In genomic region chr12:18907793-18908580, GRCh38 we compare ENCODE assay signal across 25 cellular contexts.
A peak's percentile ranks its signal among the peaks of the same experiment; 100 is the strongest.
DNase-seq lines count a peak whose midpoint lies in the region; ATAC-seq and TF ChIP-seq lines count a peak whose summit lies in the region.
"Had no signal": no experiment of that assay in that cellular context is flagged by ENCODE, and none has a peak within 500 bp of the region (broad histone marks: within the 10 kb centered on the region; RNA-seq: fewer than 3 reads in every experiment).

No MANE protein-coding gene starts in this region.

- no peak for TF ChIP-seq EP300 in sigmoid colon (IDR thresholded peaks at IDR 0.05)

- peak; percentile 37 for ATAC-seq in left lung
- ATAC-seq: HCT116 had no signal

- H3K9me3 Mint-ChIP-seq in activated CD4-positive, alpha-beta T cell treated with anti-CD3 and anti-CD28 coated beads, Interleukin-2, amount 10 ng/mL, durations not matched to agents 24 days and 14 days: no peaks in the 10 kb centered on the region
- H3K9me3 Mint-ChIP-seq: activated naive CD8-positive, alpha-beta T cell treated with anti-CD3 and anti-CD28 coated beads, Interleukin-2, amount 10 ng/mL, durations not matched to agents 7 days and 5 days; central memory CD8-positive, alpha-beta T cell; type B pancreatic cell had no signal

- H3K4me1 Mint-ChIP-seq in activated CD4-positive, alpha-beta T cell treated with anti-CD3 and anti-CD28 coated beads, Interleukin-2, amount 10 ng/mL, durations not matched to agents 24 days and 14 days: no peaks in the 10 kb centered on the region
- H3K4me1 Mint-ChIP-seq: activated naive CD8-positive, alpha-beta T cell treated with anti-CD3 and anti-CD28 coated beads, Interleukin-2, amount 10 ng/mL, durations not matched to agents 7 days and 5 days; central memory CD8-positive, alpha-beta T cell had no signal

- peaks cover 0 to 9% of the 10 kb centered on the region in 2 donors for H3K9me3 ChIP-seq in left lung
- H3K9me3 ChIP-seq in sigmoid colon: peaks cover 0 to 5% (median 0%) of the 10 kb centered on the region in 4 donors
- H3K9me3 ChIP-seq: prostate gland, SK-N-SH had no signal

- TF ChIP-seq CTCF in fibroblast of mammary gland (conservative IDR thresholded peaks at IDR 0.05; ENCODE audit: control insufficient read depth, insufficient read depth, low read depth, low read length) (no peak), left lung (IDR thresholded peaks at IDR 0.05) (no peak), sigmoid colon (IDR thresholded peaks at IDR 0.05) (no peak)

- WGBS in sigmoid colon, 2 donors: 82 to 85% methylated on average over 11 of the region's 11 CpGs

- no peaks in the 10 kb centered on the region for H3K27me3 Mint-ChIP-seq in activated CD4-positive, alpha-beta T cell treated with anti-CD3 and anti-CD28 coated beads, Interleukin-2, amount 10 ng/mL, durations not matched to agents 24 days and 14 days
- H3K27me3 Mint-ChIP-seq: activated naive CD8-positive, alpha-beta T cell treated with anti-CD3 and anti-CD28 coated beads, Interleukin-2, amount 10 ng/mL, durations not matched to agents 7 days and 5 days; central memory CD8-positive, alpha-beta T cell; type B pancreatic cell had no signal

- no peaks in the 10 kb centered on the region for H3K36me3 Mint-ChIP-seq in activated CD4-positive, alpha-beta T cell treated with anti-CD3 and anti-CD28 coated beads, Interleukin-2, amount 10 ng/mL, durations not matched to agents 24 days and 14 days (ENCODE audit: low read depth)
- H3K36me3 Mint-ChIP-seq: activated naive CD8-positive, alpha-beta T cell treated with anti-CD3 and anti-CD28 coated beads, Interleukin-2, amount 10 ng/mL, durations not matched to agents 7 days and 5 days; type B pancreatic cell had no signal

- H3K36me3 ChIP-seq in left lung: no peaks in the 10 kb centered on the region
- no peaks in the 10 kb centered on the region for H3K36me3 ChIP-seq in sigmoid colon
- H3K36me3 ChIP-seq: BLaER1 treated with 17β-estradiol and CSF1 and Interleukin-3, amounts not matched to agents 10 nM and 100 nM; prostate gland had no signal

- intact Hi-C loops in left lung (cut with DNase I) (no loop called here), sigmoid colon (cut with DNase I) (no loop called here)
- intact Hi-C loops in activated CD4-positive, alpha-beta T cell treated with anti-CD3 and anti-CD28 coated beads, Interleukin-2, amount 10 ng/mL, durations not matched to agents 24 days and 14 days (cut with micrococcal nuclease): no loop called here

- TF ChIP-seq POLR2A in sigmoid colon (IDR thresholded peaks at IDR 0.05): no peak

- no peak overlapping the region for H3K27ac Mint-ChIP-seq in activated CD4-positive, alpha-beta T cell treated with anti-CD3 and anti-CD28 coated beads, Interleukin-2, amount 10 ng/mL, durations not matched to agents 24 days and 14 days
- H3K27ac Mint-ChIP-seq: activated naive CD8-positive, alpha-beta T cell treated with anti-CD3 and anti-CD28 coated beads, Interleukin-2, amount 10 ng/mL, durations not matched to agents 7 days and 5 days; type B pancreatic cell had no signal

- DNase-seq in SK-N-DZ (ENCODE audit: low spot score) (peak; percentile 41), fibroblast of mammary gland (ENCODE audit: low read depth) (peak; percentile 46), left lung (no peak), sigmoid colon (peak; percentile 61), EL (no peak)
- no peak for DNase-seq in stimulated activated CD4-positive, alpha-beta T cell treated with anti-CD3 and anti-CD28 coated beads, Interleukin-4, amount 100 ng/mL, for 1 hour
- DNase-seq in activated CD4-positive, alpha-beta T cell treated with anti-CD3 and anti-CD28 coated beads, Interleukin-2, amount 10 ng/mL, durations not matched to agents 24 days and 14 days: no peak
- DNase-seq: activated CD4-positive, alpha-beta T cell treated with anti-CD3 and anti-CD28 coated beads for 1 hour; activated effector memory CD4-positive, alpha-beta T cell treated with Interleukin-2 at 50 U/mL for 16 hours; activated naive CD8-positive, alpha-beta T cell treated with anti-CD3 and anti-CD28 coated beads, Interleukin-2, amount 10 ng/mL, durations not matched to agents 7 days and 5 days; COR-L47; dermis blood vessel endothelial cell; GDM1; glutamatergic neuron; NCI-H446 treated with DMSO at 0.1 percent for 48 hours; SK-N-SH; stimulated activated CD4-positive, alpha-beta T cell treated with anti-CD3 and anti-CD28 coated beads, Interleukin-1b, Interleukin-23, amount 100 ng/mL, for 48 hours; T-helper 2 cell had no signal

- H3K27ac ChIP-seq in left lung (no peak overlapping the region), sigmoid colon (peak overlapping the region in 2 of 4 donors; percentile 52 to 80)
- H3K27ac ChIP-seq: BLaER1 treated with 17β-estradiol and CSF1 and Interleukin-3, amounts not matched to agents 10 nM and 100 nM; prostate gland; RWPE1 had no signal

- H3K27me3 ChIP-seq in left lung (no peaks in the 10 kb centered on the region), sigmoid colon (no peaks in the 10 kb centered on the region)
- H3K27me3 ChIP-seq: BLaER1 treated with 17β-estradiol and CSF1 and Interleukin-3, amounts not matched to agents 10 nM and 100 nM had no signal

- H3K4me3 ChIP-seq in fibroblast of mammary gland (ENCODE audit: control insufficient read depth, low read depth, low read length) (no peak overlapping the region), left lung (no peak overlapping the region), sigmoid colon (no peak overlapping the region)
- H3K4me3 ChIP-seq: BLaER1 treated with 17β-estradiol and CSF1 and Interleukin-3, amounts not matched to agents 10 nM and 100 nM; prostate gland; smooth muscle cell had no signal

- no peaks in the 10 kb centered on the region for H3K4me1 ChIP-seq in left lung
- H3K4me1 ChIP-seq in sigmoid colon: no peaks in the 10 kb centered on the region
- H3K4me1 ChIP-seq: BLaER1 treated with 17β-estradiol and CSF1 and Interleukin-3, amounts not matched to agents 10 nM and 100 nM; prostate gland had no signal

- H3K4me3 Mint-ChIP-seq in activated CD4-positive, alpha-beta T cell treated with anti-CD3 and anti-CD28 coated beads, Interleukin-2, amount 10 ng/mL, durations not matched to agents 24 days and 14 days: no peak overlapping the region
- H3K4me3 Mint-ChIP-seq: activated naive CD8-positive, alpha-beta T cell treated with anti-CD3 and anti-CD28 coated beads, Interleukin-2, amount 10 ng/mL, durations not matched to agents 7 days and 5 days; central memory CD8-positive, alpha-beta T cell; type B pancreatic cell had no signal

Comparison
In these comparisons a context has a peak if more than half of its experiments do, and no peak if none do; other contexts are left out.
1. DNase-seq: peak in SK-N-DZ (single experiment), fibroblast of mammary gland (single experiment) and sigmoid colon (single experiment); none in left lung (0 of 2), stimulated activated CD4-positive, alpha-beta T cell treated with anti-CD3 and anti-CD28 coated beads, Interleukin-4, amount 100 ng/mL, for 1 hour (single experiment), EL (single experiment) and activated CD4-positive, alpha-beta T cell treated with anti-CD3 and anti-CD28 coated beads, Interleukin-2, amount 10 ng/mL, durations not matched to agents 24 days and 14 days (single experiment).